24 cellular contexts compared by ENCODE assay signal in genomic region chr11:116533186-116533825, GRCh38.
DNase-seq lines count a peak whose midpoint lies in the region; ATAC-seq and TF ChIP-seq lines count a peak whose summit lies in the region.
"Had no signal": no experiment of that assay in that cellular context is flagged by ENCODE, and none has a peak within 500 bp of the region (broad histone marks: within the 10 kb centered on the region; RNA-seq: fewer than 3 reads in every experiment).

No MANE protein-coding gene starts in this region.

- H2AFZ ChIP-seq in hepatocyte: no peak overlapping the region

- peaks cover 32% of the 10 kb centered on the region for H3K4me1 Mint-ChIP-seq in nephron
- H3K4me1 Mint-ChIP-seq: T-cell had no signal

- H3K9me2 ChIP-seq in hepatocyte (replicated peaks; ENCODE audit: insufficient read depth): no peaks in the 10 kb centered on the region

- H4K20me1 ChIP-seq in hepatocyte (ENCODE audit: insufficient read depth, poor library complexity, severe bottlenecking): no peaks in the 10 kb centered on the region
- H4K20me1 ChIP-seq: BLaER1 treated with 17β-estradiol and CSF1 and Interleukin-3, amounts not matched to agents 10 nM and 100 nM had no signal

- H3K27me3 ChIP-seq in A673 (replicated peaks; ENCODE audit: insufficient read depth, low read depth, low read length, poor library complexity) (peaks cover 99% of the 10 kb centered on the region), dorsolateral prefrontal cortex (peaks cover 0 to 31% (median 0%) of the 10 kb centered on the region in 45 donors), hepatocyte (peaks cover 69% of the 10 kb centered on the region)
- H3K27me3 ChIP-seq: BLaER1 treated with 17β-estradiol and CSF1 and Interleukin-3, amounts not matched to agents 10 nM and 100 nM had no signal

- POLR2A ChIA-PET in A673 (lab: Charles Lee; ENCODE audit: low non-redundant PET): interaction anchor here (0.6 kb wide), 1 partner anchor 1920 kb away, joined by 4 read pairs; no protein-coding TSS in a partner anchor
- POLR2A ChIA-PET in HEK293T (lab: Yijun Ruan, JAX): no interaction called here

- H3K9me3 Mint-ChIP-seq in nephron: peaks cover 12% of the 10 kb centered on the region
- H3K9me3 Mint-ChIP-seq: natural killer cell treated with Interleukin-12 subunit alpha and Interleukin-12 subunit beta and Interleukin-15 and Interleukin-18, amount 100 ng/mL, for 72 hours had no signal

- no peaks in the 10 kb centered on the region for H3K79me2 ChIP-seq in hepatocyte

- H3K36me3 Mint-ChIP-seq in nephron (ENCODE audit: low read depth): no peaks in the 10 kb centered on the region
- H3K36me3 Mint-ChIP-seq: natural killer cell treated with Interleukin-12 subunit alpha and Interleukin-12 subunit beta and Interleukin-15 and Interleukin-18, amount 100 ng/mL, for 72 hours; T-cell had no signal

- CTCF ChIA-PET in A673 (lab: Charles Lee) (no interaction called here), HEK293T (lab: Yijun Ruan, JAX) (no interaction called here)

- H3K9me3 ChIP-seq in A673 (ENCODE audit: low read depth, low read length, poor library complexity, severe bottlenecking): peaks cover 6% of the 10 kb centered on the region
- no peaks in the 10 kb centered on the region for H3K9me3 ChIP-seq in hepatocyte (ENCODE audit: low read depth)
- H3K9me3 ChIP-seq: A549, suprapubic skin had no signal

- DNase-seq in A673 (ENCODE audit: low spot score) (no peak), HEK293T (ENCODE audit: extremely low spot score) (peak; percentile 26), dorsolateral prefrontal cortex (no peak), SKM-1 treated with dmso at 0.1 percent for 144 hours (lab: John Stamatoyannopoulos, UW; ENCODE audit: unreplicated experiment) (no peak), midbrain (lab: John Stamatoyannopoulos, UW) (no peak), hepatocyte (ENCODE audit: low spot score) (no peak)
- DNase-seq: activated CD4-positive, alpha-beta T cell treated with anti-CD3 and anti-CD28 coated beads, Interleukin-2, amount 50 U/mL, for 48 hours; activated naive CD4-positive, alpha-beta T cell treated with anti-CD3 and anti-CD28 coated beads, Interleukin-2, amount 50 U/mL, for 16 hours; activated T-cell treated with anti-CD3 and anti-CD28 coated beads, Interleukin-2, amount 50 U/mL, for 1 hour; kidney; mesenchymal stem cell; NCI-H187 treated with DMSO at 0.1 percent for 48 hours; NCI-H510A; T-cell had no signal

- peak overlapping the region; percentile 25 to 61 (median 59) for H3K27ac Mint-ChIP-seq in nephron
- H3K27ac Mint-ChIP-seq: IgD-negative memory B cell; natural killer cell treated with Interleukin-12 subunit alpha and Interleukin-12 subunit beta and Interleukin-15 and Interleukin-18, amount 100 ng/mL, for 72 hours; T-cell had no signal

- BruUV-seq in A673 (replicated peaks; lab: Mats Ljungman, UMichigan): no TSS peak

- TF ChIP-seq CTCF in A673 (conservative IDR thresholded peaks at IDR 0.05; ENCODE audit: low read depth, low read length) (0 out of 2 replicates have a peak, but pooled peaks have one; percentile 12), dorsolateral prefrontal cortex (IDR thresholded peaks at IDR 0.05 in 54 of 56, conservative IDR thresholded peaks at IDR 0.05 in 2 of 56; ENCODE audit: low read depth in 1 of 56, partially characterized antibody in 56 of 56) (peak in 37 of 56 donors; percentile 9 to 54 (median 32)), nephron (IDR thresholded peaks at IDR 0.05; ENCODE audit: unreplicated experiment in 3 of 3) (peak in 1 of 3 experiments; percentile 13), hepatocyte (IDR thresholded peaks at IDR 0.05; ENCODE audit: poor library complexity) (no peak)

- H3K36me3 ChIP-seq in A673 (ENCODE audit: insufficient read depth, low read length, poor library complexity, severe bottlenecking): no peaks in the 10 kb centered on the region
- no peaks in the 10 kb centered on the region for H3K36me3 ChIP-seq in hepatocyte (replicated peaks; ENCODE audit: insufficient read depth, low read depth)
- H3K36me3 ChIP-seq: BLaER1 treated with 17β-estradiol and CSF1 and Interleukin-3, amounts not matched to agents 10 nM and 100 nM; suprapubic skin had no signal

- H3K4me1 ChIP-seq in A673 (ENCODE audit: insufficient read depth, low read length, poor library complexity, severe bottlenecking): no peaks in the 10 kb centered on the region
- no peaks in the 10 kb centered on the region for H3K4me1 ChIP-seq in hepatocyte (ENCODE audit: insufficient read depth)
- H3K4me1 ChIP-seq: A549; BLaER1 treated with 17β-estradiol and CSF1 and Interleukin-3, amounts not matched to agents 10 nM and 100 nM; suprapubic skin had no signal

- H3K27ac ChIP-seq in A673 (ENCODE audit: low read depth, low read length, poor library complexity, severe bottlenecking) (no peak overlapping the region), dorsolateral prefrontal cortex (no peak overlapping the region), hepatocyte (no peak overlapping the region)
- H3K27ac ChIP-seq: A549; BLaER1 treated with 17β-estradiol and CSF1 and Interleukin-3, amounts not matched to agents 10 nM and 100 nM; HL-60; RWPE1; suprapubic skin had no signal

- no peak for ATAC-seq in GM18858 (IDR thresholded peaks at IDR 0.05; ENCODE audit: unreplicated experiment)
- ATAC-seq: A549; GM12878; natural killer cell treated with Interleukin-12 subunit alpha and Interleukin-12 subunit beta and Interleukin-15 and Interleukin-18, amount 100 ng/mL, for 72 hours; T-cell had no signal

- 74% methylated on average over 11 of the region's 11 CpGs for WGBS in hepatocyte (ENCODE audit: low lambda C conversion rate, missing lambda C conversion rate)

- H3K4me3 Mint-ChIP-seq in nephron: no peak overlapping the region
- H3K4me3 Mint-ChIP-seq: IgD-negative memory B cell; natural killer cell treated with Interleukin-12 subunit alpha and Interleukin-12 subunit beta and Interleukin-15 and Interleukin-18, amount 100 ng/mL, for 72 hours; T-cell had no signal

- intact Hi-C loops in A673 (cut with micrococcal nuclease; ENCODE audit: unreplicated experiment) (no loop called here), dorsolateral prefrontal cortex (cut with DNase I) (no loop called here)

- peaks cover 39% of the 10 kb centered on the region for H3K27me3 Mint-ChIP-seq in nephron (ENCODE audit: low read depth)

- no peak overlapping the region for H3K4me3 ChIP-seq in A673 (ENCODE audit: low read depth, low read length, poor library complexity, severe bottlenecking)
- peak overlapping the region in 1 of 59 donors; percentile 15 for H3K4me3 ChIP-seq in dorsolateral prefrontal cortex
- H3K4me3 ChIP-seq in hepatocyte: no peak overlapping the region
- H3K4me3 ChIP-seq: A549; BLaER1 treated with 17β-estradiol and CSF1 and Interleukin-3, amounts not matched to agents 10 nM and 100 nM; GM12878; suprapubic skin had no signal

- no peak overlapping the region for H3K4me2 ChIP-seq in hepatocyte
- H3K4me2 ChIP-seq: A549; BLaER1 treated with 17β-estradiol and CSF1 and Interleukin-3, amounts not matched to agents 10 nM and 100 nM had no signal

TF ChIP-seq in HEK293T, 16 proteins besides CTCF, POLR2A, EP300 and RAD21:
- TF ChIP-seq SUZ12 (IDR thresholded peaks at IDR 0.05): no peak
- no peak for TF ChIP-seq PKNOX1 (IDR thresholded peaks at IDR 0.05)
- no peak for TF ChIP-seq FOXK2 (IDR thresholded peaks at IDR 0.05)
- TF ChIP-seq ZNF384 (IDR thresholded peaks at IDR 0.05): no peak
- no peak for TF ChIP-seq FOXM1 (IDR thresholded peaks at IDR 0.05; ENCODE audit: borderline replicate concordance)
- no peak for TF ChIP-seq ARNT (IDR thresholded peaks at IDR 0.05)
- no peak for TF ChIP-seq L3MBTL2 (conservative IDR thresholded peaks at IDR 0.05)
- no peak for TF ChIP-seq LEF1 (IDR thresholded peaks at IDR 0.05; ENCODE audit: borderline replicate concordance)
- TF ChIP-seq ELF4 (IDR thresholded peaks at IDR 0.05): no peak
- no peak for TF ChIP-seq HDGF (IDR thresholded peaks at IDR 0.05; ENCODE audit: borderline replicate concordance)
- no peak for TF ChIP-seq BHLHE40 (IDR thresholded peaks at IDR 0.05; ENCODE audit: borderline replicate concordance)
- no peak for TF ChIP-seq CTBP1 (IDR thresholded peaks at IDR 0.05; ENCODE audit: borderline replicate concordance)
- no peak for TF ChIP-seq FOXA1 (IDR thresholded peaks at IDR 0.05)
- TF ChIP-seq NFRKB (IDR thresholded peaks at IDR 0.05): no peak
- TF ChIP-seq SP1 (IDR thresholded peaks at IDR 0.05): no peak
- TF ChIP-seq TARDBP (IDR thresholded peaks at IDR 0.05): no peak
